In genomic region chr2:191748528-191749180, GRCh38 we compare ENCODE assay signal across 9 cellular contexts.
DNase-seq lines count a peak whose midpoint lies in the region; ATAC-seq and TF ChIP-seq lines count a peak whose summit lies in the region.
"Had no signal": no experiment of that assay in that cellular context is flagged by ENCODE, and none has a peak within 500 bp of the region (broad histone marks: within the 10 kb centered on the region; RNA-seq: fewer than 3 reads in every experiment).

No MANE protein-coding gene starts in this region.

- WGBS in lower leg skin, 2 donors = 24 to 45% methylated on average over 1 of the region's 1 CpG

- H3K36me3 ChIP-seq in brain microvascular endothelial cell (replicated peaks) (no peaks in the 10 kb centered on the region), MG63 (no peaks in the 10 kb centered on the region)

- ATAC-seq in GM18499 (IDR thresholded peaks at IDR 0.05; ENCODE audit: insufficient read depth, unreplicated experiment) (peak; percentile 82), GM19468 (IDR thresholded peaks at IDR 0.05; ENCODE audit: extremely low read depth, unreplicated experiment) (peak; percentile 31), HG03045 (IDR thresholded peaks at IDR 0.05; ENCODE audit: unreplicated experiment) (peak; percentile 82)

- TF ChIP-seq CTCF in brain microvascular endothelial cell (IDR thresholded peaks at IDR 0.05; ENCODE audit: low read depth, low read length, missing control alignments) = no peak
- no peak for TF ChIP-seq CTCF in lower leg skin (IDR thresholded peaks at IDR 0.05)

- no peaks in the 10 kb centered on the region for H3K9me3 ChIP-seq in MG63

- H3K4me3 ChIP-seq in brain microvascular endothelial cell (ENCODE audit: low read depth, low read length) (no peak overlapping the region), MG63 (no peak overlapping the region), lower leg skin (ENCODE audit: low read depth, poor library complexity, severe bottlenecking) (no peak overlapping the region)

- DNase-seq in brain microvascular endothelial cell (no peak), cortex of kidney (lab: John Stamatoyannopoulos, UW) (no peak), glomerular visceral epithelial cell (ENCODE audit: extremely low spot score) (no peak), MG63 (no peak), lower leg skin (ENCODE audit: low spot score in 2 of 2) (no peak)
- DNase-seq: activated CD4-positive, alpha-beta T cell treated with anti-CD3 and anti-CD28 coated beads for 48 hours had no signal

- H3K27ac ChIP-seq in brain microvascular endothelial cell = peak overlapping the region; percentile 27

- in situ Hi-C loops in brain microvascular endothelial cell (cut with HindIII; ENCODE audit: low pct_ligation_motif_present, low sequenced_read_pairs) = no loop called here

- TF ChIP-seq POLR2A in lower leg skin (IDR thresholded peaks at IDR 0.05) = no peak

- H3K27me3 ChIP-seq in brain microvascular endothelial cell (replicated peaks) (no peaks in the 10 kb centered on the region), MG63 (no peaks in the 10 kb centered on the region)

- intact Hi-C loops in lower leg skin (cut with DNase I; ENCODE audit: low total_unique reads) = no loop called here

Comparison
In these comparisons a context has a peak if more than half of its experiments do, and no peak if none do; other contexts are left out.
1. ATAC-seq: peak in every context shown above with its lines; median percentile 82 in GM18499; 82 in HG03045; 31 in GM19468.